ENCODE assay signal across 11 cellular contexts in the genomic region with DNA sequence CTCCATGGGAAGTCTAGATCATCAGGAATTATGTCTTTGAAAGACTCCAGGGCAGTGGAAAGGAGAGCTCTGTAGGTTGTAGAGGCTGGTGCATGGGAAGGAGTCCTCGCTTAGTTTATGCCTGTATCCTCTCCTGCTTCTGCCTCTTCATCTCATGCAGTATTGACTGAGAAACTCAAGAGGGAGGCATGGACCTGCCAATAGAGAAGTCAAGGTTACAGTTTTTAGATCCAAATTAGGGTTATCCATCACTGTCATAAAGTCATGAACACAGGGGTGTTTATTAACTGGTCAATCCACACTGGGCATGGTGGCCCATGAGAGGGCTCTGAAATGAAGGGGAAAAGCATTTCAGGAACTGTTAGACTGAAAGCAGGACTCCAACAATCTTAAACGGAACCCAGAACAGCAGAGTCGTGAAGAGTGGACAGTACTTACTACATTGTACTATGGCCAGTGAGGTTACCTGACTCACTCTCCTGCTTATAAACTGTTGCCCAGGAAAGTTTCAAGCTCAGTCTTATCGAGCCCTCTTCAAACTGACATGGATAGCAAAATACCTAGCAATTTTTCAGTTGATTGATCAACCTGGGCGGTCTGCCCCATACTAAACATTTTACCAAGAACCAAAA. TPM values are rescaled to one million over a fixed set of nuclear protein-coding genes. Genes with fewer than 3 reads are reported as not detected.
A peak's percentile ranks its signal among the peaks of the same experiment; 100 is the strongest.
DNase-seq lines count a peak whose midpoint lies in the region; ATAC-seq and TF ChIP-seq lines count a peak whose summit lies in the region.
"Had no signal": no experiment of that assay in that cellular context is flagged by ENCODE, and none has a peak within 500 bp of the region (broad histone marks: within the 10 kb centered on the region; RNA-seq: fewer than 3 reads in every experiment).

No MANE protein-coding gene starts in this region.

- ATAC-seq in GM19397 (IDR thresholded peaks at IDR 0.05; ENCODE audit: unreplicated experiment) (peak; percentile 63), HG03521 (IDR thresholded peaks at IDR 0.05; ENCODE audit: unreplicated experiment) (peak; percentile 77)
- ATAC-seq: sciatic nerve had no signal

- TF ChIP-seq CTCF in GM12864 (IDR thresholded peaks at IDR 0.05; ENCODE audit: low read depth, low read length, missing control alignments) = peak; percentile 46
- peak; percentile 43 for TF ChIP-seq CTCF in epithelial cell of proximal tubule (conservative IDR thresholded peaks at IDR 0.05; ENCODE audit: low read depth, low read length)
- no peak for TF ChIP-seq CTCF in esophagus muscularis mucosa (IDR thresholded peaks at IDR 0.05)

- no peak overlapping the region for H3K4me3 ChIP-seq in GM12864 (ENCODE audit: low read depth, low read length)
- H3K4me3 ChIP-seq in epithelial cell of proximal tubule (ENCODE audit: low read depth, low read length) = no peak overlapping the region
- no peak overlapping the region for H3K4me3 ChIP-seq in esophagus muscularis mucosa

- H3K9me3 ChIP-seq in esophagus muscularis mucosa = peaks cover 0 to 7% (median 2%) of the 10 kb centered on the region in 4 donors

- no peaks in the 10 kb centered on the region for H3K36me3 ChIP-seq in esophagus muscularis mucosa

- no peaks in the 10 kb centered on the region for H3K27me3 ChIP-seq in esophagus muscularis mucosa

- DNase-seq in GM12864 (ENCODE audit: low read depth) (no peak), epithelial cell of proximal tubule (ENCODE audit: low read depth) (no peak), NCI-H2171 treated with DMSO at 0.1 percent for 48 hours (lab: John Stamatoyannopoulos, UW) (no peak), MV-4-11 (lab: John Stamatoyannopoulos, UW) (no peak), DMS53 treated with DMSO at 0.1 percent for 48 hours (lab: John Stamatoyannopoulos, UW; ENCODE audit: unreplicated experiment) (no peak), esophagus muscularis mucosa (ENCODE audit: extremely low spot score) (no peak)
- DNase-seq: activated naive CD4-positive, alpha-beta T cell; NK-92 treated with Interleukin-12 subunit alpha and Interleukin-12 subunit beta, amount 100 ng/mL, for 24 hours had no signal

- no peak overlapping the region for H3K27ac ChIP-seq in esophagus muscularis mucosa (replicated peaks in 1 of 4)

- no peak for TF ChIP-seq EP300 in esophagus muscularis mucosa (IDR thresholded peaks at IDR 0.05)

- TF ChIP-seq POLR2A in esophagus muscularis mucosa (IDR thresholded peaks at IDR 0.05; ENCODE audit: low read depth) = no peak

- H3K4me1 ChIP-seq in esophagus muscularis mucosa = no peaks in the 10 kb centered on the region

- intact Hi-C loops in esophagus muscularis mucosa (cut with DNase I) = loop anchor here (10.0 kb wide), 1 partner anchor 130 kb away; no protein-coding TSS in a partner anchor

- 91% methylated on average over 5 of the region's 5 CpGs for WGBS in esophagus muscularis mucosa

RNA-seq across cellular contexts. Expression of gene DHRS7, which starts 30.1 kb away (rescaled TPM):
- total RNA-seq in epithelial cell of proximal tubule (57.5 and 89.3 TPM in 2 replicates), esophagus muscularis mucosa (10 to 100 TPM; 46.1 to 70.5 (median 59.5) TPM)

RNA-seq across cellular contexts. Expression of gene PPM1A, which starts 53.7 kb away (rescaled TPM):
- 10.2 and 21.0 TPM in 2 replicates for total RNA-seq in epithelial cell of proximal tubule
- 10 to 100 TPM; 40.4 to 60.2 (median 53.6) TPM for total RNA-seq in esophagus muscularis mucosa

Comparison
In these comparisons a context has a peak if more than half of its experiments do, and no peak if none do; other contexts are left out.
1. CTCF ChIP-seq: peak in GM12864 (single experiment) and epithelial cell of proximal tubule (single experiment); none in esophagus muscularis mucosa (0 of 3).